Comparison of ENCODE assay signal across 8 cellular contexts in genomic region chr7:100437150-100438100, GRCh38. TPM values are rescaled to one million over a fixed set of nuclear protein-coding genes. Genes with fewer than 3 reads are reported as not detected.
DNase-seq lines count a peak whose midpoint lies in the region; ATAC-seq, FAIRE-seq and TF ChIP-seq lines count a peak whose summit lies in the region.

No MANE protein-coding gene starts in this region.

- no peak for TF ChIP-seq CTCF in kidney (IDR thresholded peaks at IDR 0.05; ENCODE audit: borderline replicate concordance, extremely low read depth, insufficient read depth)
- no peak for TF ChIP-seq CTCF in smooth muscle cell (IDR thresholded peaks at IDR 0.05; ENCODE audit: borderline replicate concordance, insufficient read depth, poor library complexity, severe bottlenecking)

- no peak overlapping the region for H3K27ac ChIP-seq in HUES6 (ENCODE audit: low read depth, low read length)
- no peak overlapping the region for H3K27ac ChIP-seq in kidney (ENCODE audit: low read depth in 2 of 2, low read length in 2 of 2)
- no peak overlapping the region for H3K27ac ChIP-seq in smooth muscle cell (ENCODE audit: low read depth)

- H4K20me1 ChIP-seq in smooth muscle cell (ENCODE audit: low read depth): peaks cover 6% of the 10 kb centered on the region

- no peak for ATAC-seq in HG02763 (IDR thresholded peaks at IDR 0.05; ENCODE audit: unreplicated experiment)

- CTCF ChIA-PET in activated CD4-positive, alpha-beta memory T cell treated with anti-CD3 and anti-CD28 coated beads, Interleukin-2, amount 10 ng/mL, durations not matched to agents 7 days and 5 days (lab: Charles Lee): interaction anchor here (0.6 to 1.7 kb wide), 11 partner anchors 8 to 521 kb away, joined by 3 to 10 read pairs (median 4); partner anchors contain the start of genes POP7 and ZCWPW1

- H3K27ac Mint-ChIP-seq in activated CD4-positive, alpha-beta memory T cell treated with anti-CD3 and anti-CD28 coated beads, Interleukin-2, amount 10 ng/mL, durations not matched to agents 7 days and 5 days: peak overlapping the region; percentile 97

- H2AFZ ChIP-seq in smooth muscle cell (ENCODE audit: low read depth): no peak overlapping the region

- H3K4me1 ChIP-seq in HUES6 (ENCODE audit: control insufficient read depth, insufficient read depth, low read length) (0 out of 2 replicates have a peak, but pooled peaks cover 10% of the 10 kb centered on the region), kidney (ENCODE audit: control insufficient read depth in 1 of 2, insufficient read depth in 1 of 2, low read depth in 1 of 2, low read length in 2 of 2) (peaks cover 7 to 17% of the 10 kb centered on the region in 2 donors), smooth muscle cell (ENCODE audit: low read depth) (peaks cover 9% of the 10 kb centered on the region)

- no peak for FAIRE-seq in kidney (lab: Jason Lieb, UNC)

- H3K4me1 Mint-ChIP-seq in activated CD4-positive, alpha-beta memory T cell treated with anti-CD3 and anti-CD28 coated beads, Interleukin-2, amount 10 ng/mL, durations not matched to agents 7 days and 5 days: peaks cover 29% of the 10 kb centered on the region

- peaks cover 25% of the 10 kb centered on the region for H3K36me3 ChIP-seq in HUES6 (ENCODE audit: control insufficient read depth, insufficient read depth, low read length)
- H3K36me3 ChIP-seq in kidney (ENCODE audit: control insufficient read depth in 1 of 2, insufficient read depth in 2 of 2, low read length in 2 of 2): peaks cover 9 to 20% of the 10 kb centered on the region in 2 donors
- no peaks in the 10 kb centered on the region for H3K36me3 ChIP-seq in smooth muscle cell (ENCODE audit: low read depth)

- H3K9me3 ChIP-seq in HUES6 (ENCODE audit: control insufficient read depth, insufficient read depth, low read depth, low read length) (no peaks in the 10 kb centered on the region), kidney (ENCODE audit: control insufficient read depth in 1 of 2, low read length in 2 of 2) (no peaks in the 10 kb centered on the region), smooth muscle cell (replicated peaks; ENCODE audit: low read depth) (no peaks in the 10 kb centered on the region)

- no peaks in the 10 kb centered on the region for H3K9me3 Mint-ChIP-seq in activated CD4-positive, alpha-beta memory T cell treated with anti-CD3 and anti-CD28 coated beads, Interleukin-2, amount 10 ng/mL, durations not matched to agents 7 days and 5 days

- peaks cover 14% of the 10 kb centered on the region for H3K79me2 ChIP-seq in smooth muscle cell (ENCODE audit: low read depth)

- H3K36me3 Mint-ChIP-seq in activated CD4-positive, alpha-beta memory T cell treated with anti-CD3 and anti-CD28 coated beads, Interleukin-2, amount 10 ng/mL, durations not matched to agents 7 days and 5 days (ENCODE audit: low read depth): peaks cover 38% of the 10 kb centered on the region

- H3F3A ChIP-seq in smooth muscle cell (ENCODE audit: low read depth): peaks cover 15% of the 10 kb centered on the region

- intact Hi-C loops in kidney (cut with DNase I): no loop called here

- POLR2A ChIA-PET in activated CD4-positive, alpha-beta memory T cell treated with anti-CD3 and anti-CD28 coated beads, Interleukin-2, amount 10 ng/mL, durations not matched to agents 7 days and 5 days (lab: Charles Lee): interaction anchor here (0.8 to 4.3 kb wide), 17 partner anchors 7 to 311 kb away, joined by 3 to 30 read pairs (median 4); partner anchors contain the start of genes FBXO24, LRCH4, MBLAC1 and MOSPD3

- H3K9ac ChIP-seq in HUES6 (ENCODE audit: low read length) (no peak overlapping the region), kidney (ENCODE audit: low read length in 2 of 2) (no peak overlapping the region), smooth muscle cell (ENCODE audit: low read depth) (no peak overlapping the region)

- H3K27me3 ChIP-seq in HUES6 (ENCODE audit: control insufficient read depth, insufficient read depth, low read length): no peaks in the 10 kb centered on the region
- no peaks in the 10 kb centered on the region for H3K27me3 ChIP-seq in smooth muscle cell (ENCODE audit: low read depth)

- no peak for DNase-seq in activated CD4-positive, alpha-beta memory T cell treated with anti-CD3 and anti-CD28 coated beads, Interleukin-2, amount 10 ng/mL, durations not matched to agents 7 days and 5 days
- DNase-seq in kidney (peak; percentile 79), smooth muscle cell (lab: John Stamatoyannopoulos, UW; ENCODE audit: unreplicated experiment) (no peak), SKM-1 (lab: John Stamatoyannopoulos, UW; ENCODE audit: unreplicated experiment) (no peak), NCI-H1417 (lab: John Stamatoyannopoulos, UW) (no peak)
- no peak for DNase-seq in activated CD8-positive, alpha-beta memory T cell treated with anti-CD3 and anti-CD28 coated beads for 24 hours

- no peaks in the 10 kb centered on the region for H3K27me3 Mint-ChIP-seq in activated CD4-positive, alpha-beta memory T cell treated with anti-CD3 and anti-CD28 coated beads, Interleukin-2, amount 10 ng/mL, durations not matched to agents 7 days and 5 days

- H3K4me3 ChIP-seq in HUES6 (ENCODE audit: low read depth, low read length) (0 out of 2 replicates have a peak overlapping the region, but pooled peaks have one; percentile 49), kidney (ENCODE audit: low read length in 2 of 2) (peak overlapping the region in 1 of 2 donors; percentile 77), smooth muscle cell (peak overlapping the region; percentile 90)

- WGBS in smooth muscle cell (ENCODE audit: low lambda C conversion rate): 98% methylated on average over 28 of the region's 28 CpGs

- H3K4me3 Mint-ChIP-seq in activated CD4-positive, alpha-beta memory T cell treated with anti-CD3 and anti-CD28 coated beads, Interleukin-2, amount 10 ng/mL, durations not matched to agents 7 days and 5 days: peak overlapping the region; percentile 79

- H3K4me2 ChIP-seq in smooth muscle cell: peak overlapping the region; percentile 98

RNA-seq across cellular contexts. Expression of gene PPP1R35, which starts 1.1 kb away (rescaled TPM):
- 100 to 1,000 TPM; 100 to 101 TPM for total RNA-seq in activated CD4-positive, alpha-beta memory T cell treated with anti-CD3 and anti-CD28 coated beads, Interleukin-2, amount 10 ng/mL, durations not matched to agents 7 days and 5 days
- total RNA-seq in kidney: 41.7 TPM
- polyA plus RNA-seq in kidney (ENCODE audit: insufficient read depth, low read depth, low replicate concordance): 40.2 TPM
- total RNA-seq in smooth muscle cell: 12.5 and 21.5 TPM in 2 replicates
- polyA plus RNA-seq in smooth muscle cell: 41.6 and 46.0 TPM in 2 replicates

RNA-seq across cellular contexts. Expression of gene MEPCE, which starts 7.8 kb away (rescaled TPM):
- 10 to 100 TPM; 36.7 to 40.1 TPM for total RNA-seq in activated CD4-positive, alpha-beta memory T cell treated with anti-CD3 and anti-CD28 coated beads, Interleukin-2, amount 10 ng/mL, durations not matched to agents 7 days and 5 days
- 47.2 TPM for total RNA-seq in kidney
- polyA plus RNA-seq in kidney (ENCODE audit: insufficient read depth, low read depth, low replicate concordance): 33.4 TPM
- total RNA-seq in smooth muscle cell: 19.7 and 20.3 TPM in 2 replicates
- 14.8 and 14.9 TPM in 2 replicates for polyA plus RNA-seq in smooth muscle cell

RNA-seq across cellular contexts. Expression of gene ZCWPW1, which starts 8.9 kb away (rescaled TPM):
- 1 to 10 TPM; 2.7 to 3.0 TPM for total RNA-seq in activated CD4-positive, alpha-beta memory T cell treated with anti-CD3 and anti-CD28 coated beads, Interleukin-2, amount 10 ng/mL, durations not matched to agents 7 days and 5 days
- total RNA-seq in kidney (3.0 TPM), smooth muscle cell (0.27 and 5.3 TPM in 2 replicates)
- polyA plus RNA-seq in kidney (ENCODE audit: insufficient read depth, low read depth, low replicate concordance) (7.9 TPM), smooth muscle cell (3.8 and 3.9 TPM in 2 replicates)

RNA-seq across cellular contexts. Expression of gene SPACDR, which starts 26.6 kb away (rescaled TPM):
- total RNA-seq in activated CD4-positive, alpha-beta memory T cell treated with anti-CD3 and anti-CD28 coated beads, Interleukin-2, amount 10 ng/mL, durations not matched to agents 7 days and 5 days: 1 to 10 TPM; 4.0 to 4.3 TPM
- 0.54 TPM for total RNA-seq in kidney
- polyA plus RNA-seq in kidney (ENCODE audit: insufficient read depth, low read depth, low replicate concordance): not detected
- total RNA-seq in smooth muscle cell: not detected in 2 replicates
- polyA plus RNA-seq in smooth muscle cell: 0.58 and 2.2 TPM in 2 replicates

RNA-seq across cellular contexts. Expression of gene TSC22D4, which starts 41.6 kb away (rescaled TPM):
- total RNA-seq in activated CD4-positive, alpha-beta memory T cell treated with anti-CD3 and anti-CD28 coated beads, Interleukin-2, amount 10 ng/mL, durations not matched to agents 7 days and 5 days: 100 to 1,000 TPM; 133 to 136 TPM
- total RNA-seq in kidney (61.5 TPM), smooth muscle cell (14.5 and 20.0 TPM in 2 replicates)
- polyA plus RNA-seq in kidney (ENCODE audit: insufficient read depth, low read depth, low replicate concordance) (67.0 TPM), smooth muscle cell (46.9 and 51.1 TPM in 2 replicates)
